ENCODE assay signal across 8 cellular contexts in genomic region chr2:136423516-136423996, GRCh38.
DNase-seq lines count a peak whose midpoint lies in the region; ATAC-seq lines count a peak whose summit lies in the region.

No MANE protein-coding gene starts in this region.

- no peaks in the 10 kb centered on the region for H3K36me3 Mint-ChIP-seq in activated CD8-positive, alpha-beta T cell treated with anti-CD3 and anti-CD28 coated beads, Interleukin-2, amount 10 ng/mL, durations not matched to agents 7 days and 5 days (ENCODE audit: low read depth)
- peaks cover 5% of the 10 kb centered on the region for H3K36me3 Mint-ChIP-seq in effector memory CD8-positive, alpha-beta T cell (ENCODE audit: insufficient read depth)

- ATAC-seq in GM19372 (IDR thresholded peaks at IDR 0.05; ENCODE audit: low read depth, unreplicated experiment) (peak; percentile 99), HG03469 (IDR thresholded peaks at IDR 0.05; ENCODE audit: unreplicated experiment) (peak; percentile 99)
- peak; percentile 99 for ATAC-seq in activated CD8-positive, alpha-beta T cell treated with anti-CD3 and anti-CD28 coated beads, Interleukin-2, amount 10 ng/mL, durations not matched to agents 7 days and 5 days
- ATAC-seq in effector memory CD8-positive, alpha-beta T cell (replicated peaks): peak; percentile 92

- DNase-seq in CD1c-positive myeloid dendritic cell (ENCODE audit: extremely low spot score) (peak; percentile 78), NCI-H69 (lab: John Stamatoyannopoulos, UW) (peak; percentile 82), midbrain (lab: John Stamatoyannopoulos, UW) (peak; percentile 24)
- DNase-seq in activated CD8-positive, alpha-beta T cell treated with anti-CD3 and anti-CD28 coated beads, Interleukin-2, amount 10 ng/mL, durations not matched to agents 7 days and 5 days: peak; percentile 90
- DNase-seq in effector memory CD8-positive, alpha-beta T cell: peak; percentile 70 to 71 (median 71)
- DNase-seq in stimulated activated CD8-positive, alpha-beta memory T cell treated with anti-CD3 and anti-CD28 coated beads, Interleukin-2, amount 100 ng/mL, for 1 hour (ENCODE audit: low read depth in 2 of 2): peak; percentile 53 to 65

- H3K27me3 Mint-ChIP-seq in activated CD8-positive, alpha-beta T cell treated with anti-CD3 and anti-CD28 coated beads, Interleukin-2, amount 10 ng/mL, durations not matched to agents 7 days and 5 days (ENCODE audit: low read depth): peaks cover 42% of the 10 kb centered on the region
- H3K27me3 Mint-ChIP-seq in effector memory CD8-positive, alpha-beta T cell: peaks cover 48 to 77% of the 10 kb centered on the region in 2 donors

- H3K9me3 Mint-ChIP-seq in activated CD8-positive, alpha-beta T cell treated with anti-CD3 and anti-CD28 coated beads, Interleukin-2, amount 10 ng/mL, durations not matched to agents 7 days and 5 days (ENCODE audit: insufficient read depth): no peaks in the 10 kb centered on the region
- H3K9me3 Mint-ChIP-seq in effector memory CD8-positive, alpha-beta T cell: no peaks in the 10 kb centered on the region

- H3K4me1 Mint-ChIP-seq in activated CD8-positive, alpha-beta T cell treated with anti-CD3 and anti-CD28 coated beads, Interleukin-2, amount 10 ng/mL, durations not matched to agents 7 days and 5 days (ENCODE audit: low read depth): peaks cover 22% of the 10 kb centered on the region
- H3K4me1 Mint-ChIP-seq in effector memory CD8-positive, alpha-beta T cell (ENCODE audit: low read depth in 2 of 2): peaks cover 13 to 14% of the 10 kb centered on the region in 2 donors

- H3K4me3 Mint-ChIP-seq in activated CD8-positive, alpha-beta T cell treated with anti-CD3 and anti-CD28 coated beads, Interleukin-2, amount 10 ng/mL, durations not matched to agents 7 days and 5 days: peak overlapping the region; percentile 75
- peak overlapping the region; percentile 88 to 95 for H3K4me3 Mint-ChIP-seq in effector memory CD8-positive, alpha-beta T cell

- H3K27ac Mint-ChIP-seq in activated CD8-positive, alpha-beta T cell treated with anti-CD3 and anti-CD28 coated beads, Interleukin-2, amount 10 ng/mL, durations not matched to agents 7 days and 5 days: peak overlapping the region; percentile 63
- peak overlapping the region; percentile 64 to 71 for H3K27ac Mint-ChIP-seq in effector memory CD8-positive, alpha-beta T cell

- CTCF ChIA-PET in activated CD8-positive, alpha-beta T cell treated with anti-CD3 and anti-CD28 coated beads, Interleukin-2, amount 10 ng/mL, durations not matched to agents 7 days and 5 days (lab: Charles Lee): interaction anchor here (0.5 to 2.7 kb wide), 21 partner anchors 9 to 1415 kb away, joined by 3 to 16 read pairs (median 4); no protein-coding TSS in a partner anchor

- POLR2A ChIA-PET in activated CD8-positive, alpha-beta T cell treated with anti-CD3 and anti-CD28 coated beads, Interleukin-2, amount 10 ng/mL, durations not matched to agents 7 days and 5 days (lab: Charles Lee): no interaction called here

Comparison
In these comparisons a context has a peak if more than half of its experiments do, and no peak if none do; other contexts are left out.
1. Peak in every context shown above with its lines: DNase-seq and ATAC-seq.
2. DNase-seq: peak in every context shown above with its lines; median percentile 90 in activated CD8-positive, alpha-beta T cell treated with anti-CD3 and anti-CD28 coated beads, Interleukin-2, amount 10 ng/mL, durations not matched to agents 7 days and 5 days; 82 in NCI-H69; 78 in CD1c-positive myeloid dendritic cell; 71 in effector memory CD8-positive, alpha-beta T cell; 59 in stimulated activated CD8-positive, alpha-beta memory T cell treated with anti-CD3 and anti-CD28 coated beads, Interleukin-2, amount 100 ng/mL, for 1 hour; 24 in midbrain.